In the genomic region with DNA sequence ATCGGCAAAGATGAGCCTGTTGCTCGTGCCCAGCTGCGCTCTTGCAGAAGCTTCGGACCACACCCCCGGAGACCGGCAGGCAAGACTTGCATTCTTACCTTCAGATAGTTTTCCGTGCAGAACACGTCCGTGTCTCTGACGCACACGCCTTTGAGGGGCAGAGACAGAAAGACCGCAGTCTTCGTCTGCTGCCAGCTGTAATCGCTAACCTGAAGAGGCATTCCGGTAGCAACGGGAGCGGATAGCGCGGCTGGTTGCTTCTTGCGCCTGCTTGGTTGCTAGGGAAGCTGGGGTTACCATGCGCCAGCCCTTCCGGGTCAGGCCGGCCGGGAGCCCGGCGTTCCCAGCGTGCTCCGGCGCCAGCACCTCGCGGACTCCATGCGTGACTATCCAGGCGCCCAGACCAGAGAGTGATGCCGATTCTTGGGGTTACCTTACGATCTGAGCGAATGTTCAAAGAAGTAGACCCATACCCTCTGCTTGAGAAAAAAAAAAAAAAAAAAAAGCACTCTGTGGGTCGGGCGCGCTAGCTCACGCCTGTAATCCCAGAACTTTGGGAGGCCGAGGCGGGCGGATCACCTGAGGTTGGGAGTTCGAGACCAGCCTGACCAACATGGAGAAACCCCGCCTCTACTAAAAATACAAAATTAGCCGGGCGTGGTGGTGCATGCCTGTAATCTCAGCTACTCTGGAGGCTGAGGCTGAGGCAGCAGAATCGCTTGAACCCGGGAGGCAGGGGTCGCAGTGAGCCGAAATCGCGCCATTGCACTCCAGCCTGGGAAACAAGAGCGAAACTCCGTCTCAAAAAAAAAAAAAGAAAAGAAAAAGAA, we compare ENCODE assay signal across 8 cellular contexts. TPM values are rescaled to one million over a fixed set of nuclear protein-coding genes. Genes with fewer than 3 reads are reported as not detected.
DNase-seq lines count a peak whose midpoint lies in the region; ATAC-seq and TF ChIP-seq lines count a peak whose summit lies in the region.
"Not testable (repeated sequence)": the region's sequence is repeated elsewhere in the genome, so short reads cannot be mapped to it uniquely, and the experiment has no call there.

No MANE protein-coding gene starts in this region.

- ATAC-seq in GM18870 (IDR thresholded peaks at IDR 0.05; ENCODE audit: unreplicated experiment), result peak; percentile 96
- peak; percentile 99 for ATAC-seq in HG03095 (IDR thresholded peaks at IDR 0.05; ENCODE audit: unreplicated experiment)

- H3K36me3 ChIP-seq in mammary epithelial cell (ENCODE audit: insufficient read depth, low read length), result not testable (repeated sequence)

- not testable (repeated sequence) for H3K79me2 ChIP-seq in mammary epithelial cell (ENCODE audit: insufficient read depth, low read length)

- not testable (repeated sequence) for H3K27me3 ChIP-seq in mammary epithelial cell (ENCODE audit: insufficient read depth, low read length)

- peak overlapping the region; percentile 56 for H3K9ac ChIP-seq in mammary epithelial cell (ENCODE audit: insufficient read depth, low read length)

- BruUV-seq in mammary epithelial cell (replicated peaks; lab: Mats Ljungman, UMichigan), result not testable (repeated sequence)

- TF ChIP-seq CTCF in WI38 (IDR thresholded peaks at IDR 0.05; ENCODE audit: low read depth, low read length); mammary epithelial cell (conservative IDR thresholded peaks at IDR 0.05 in 1 of 2, IDR thresholded peaks at IDR 0.05 in 1 of 2; ENCODE audit: extremely low read depth in 1 of 2, insufficient read depth in 1 of 2, low read depth in 1 of 2, low read length in 2 of 2): not testable (repeated sequence)

- H3K9me3 ChIP-seq in mammary epithelial cell (replicated peaks; ENCODE audit: insufficient read depth, low read length), result not testable (repeated sequence)

- dilution Hi-C loops in mammary epithelial cell (cut with HindIII; ENCODE audit: low sequenced_read_pairs), result not testable (repeated sequence)

- intact Hi-C loops in mammary epithelial cell (cut with micrococcal nuclease), result not testable (repeated sequence)

- not testable (repeated sequence) for H3K4me1 ChIP-seq in mammary epithelial cell (ENCODE audit: insufficient read depth, low read length)

- H3K4me2 ChIP-seq in mammary epithelial cell (ENCODE audit: insufficient read depth, low read depth, low read length), result peak overlapping the region; percentile 92

- 2% methylated on average over 42 of the region's 55 CpGs for WGBS in mammary epithelial cell (ENCODE audit: low coverage, missing lambda C conversion rate)

- peak overlapping the region; percentile 98 for H2AFZ ChIP-seq in mammary epithelial cell (ENCODE audit: low read depth, low read length)

- H4K20me1 ChIP-seq in mammary epithelial cell (ENCODE audit: insufficient read depth, low read length), result not testable (repeated sequence)

- in situ Hi-C loops in ACHN (cut with HindIII; ENCODE audit: low pct_ligation_motif_present, low pct_unique_long_range_greater_than_20kb, low sequenced_read_pairs); mammary epithelial cell (cut with MboI; ENCODE audit: low sequenced_read_pairs in 2 of 2): not testable (repeated sequence)

- H3K27ac ChIP-seq in mammary epithelial cell (ENCODE audit: insufficient read depth, low read depth, low read length), result peak overlapping the region; percentile 53
- peak overlapping the region in 7 of 21 experiments; percentile 2 to 66 (median 31) for H3K27ac ChIP-seq in skin epidermis

- DNase-seq in ACHN (peak; percentile 91), NCI-H2196 (lab: John Stamatoyannopoulos, UW; ENCODE audit: unreplicated experiment) (peak; percentile 70), mammary epithelial cell (peak; percentile 88), iPS-NIHi7 (ENCODE audit: extremely low spot score) (peak; percentile 93)

- H3K4me3 ChIP-seq in WI38 (ENCODE audit: low read depth, low read length) (peak overlapping the region; percentile 76), mammary epithelial cell (replicated peaks in 1 of 3; ENCODE audit: insufficient read depth in 1 of 3, low read depth in 2 of 3, low read length in 3 of 3) (peak overlapping the region; percentile 59 to 88 (median 71)), skin epidermis (peak overlapping the region; percentile 51 to 66 (median 59))

- CTCF ChIA-PET in mammary epithelial cell (lab: Charles Lee; ENCODE audit: low non-redundant PET), result interaction anchor here (0.6 kb wide), 1 partner anchor 28 kb away, joined by 3 read pairs; no protein-coding TSS in a partner anchor

RNA-seq across cellular contexts. Expression of a gene that starts 9.7 kb away (rescaled TPM):
- total RNA-seq in mammary epithelial cell, result 1 to 10 TPM; 2.8 to 4.0 TPM
- polyA plus RNA-seq in mammary epithelial cell, result 2.9 TPM
- not detected for polyA minus RNA-seq in mammary epithelial cell
